Comparison of ENCODE assay signal across 3 cellular contexts in genomic region chr14:51527073-51527472, GRCh38.
TF ChIP-seq lines count a peak whose summit lies in the region.

No MANE protein-coding gene starts in this region.

TF ChIP-seq in A549, 52 proteins besides CTCF, POLR2A, EP300 and RAD21:
- no peak for TF ChIP-seq CEBPB (IDR thresholded peaks at IDR 0.05)
- TF ChIP-seq GATA3 (IDR thresholded peaks at IDR 0.05; ENCODE audit: borderline replicate concordance) = no peak
- no peak for TF ChIP-seq POLR2AphosphoS2 (conservative IDR thresholded peaks at IDR 0.05; ENCODE audit: low read length)
- no peak for TF ChIP-seq HMGXB4 (CRISPR knock-in tag; IDR thresholded peaks at IDR 0.05; ENCODE audit: borderline replicate concordance)
- TF ChIP-seq ZC3H11A (IDR thresholded peaks at IDR 0.05) = no peak
- no peak for TF ChIP-seq PHF8 (IDR thresholded peaks at IDR 0.05; ENCODE audit: borderline replicate concordance, low read depth)
- TF ChIP-seq HOXB13 (CRISPR knock-in tag; IDR thresholded peaks at IDR 0.05; ENCODE audit: low read depth) = no peak
- no peak for TF ChIP-seq HES2 (IDR thresholded peaks at IDR 0.05)
- TF ChIP-seq CBX8 (IDR thresholded peaks at IDR 0.05) = no peak
- no peak for TF ChIP-seq NPAS2 (CRISPR knock-in tag; IDR thresholded peaks at IDR 0.05; ENCODE audit: borderline replicate concordance)
- TF ChIP-seq MAZ (IDR thresholded peaks at IDR 0.05; ENCODE audit: borderline replicate concordance, low read depth, low read length) = no peak
- TF ChIP-seq EHF (CRISPR knock-in tag; IDR thresholded peaks at IDR 0.05) = no peak
- TF ChIP-seq KDM1A (IDR thresholded peaks at IDR 0.05; ENCODE audit: low read depth) = no peak

TF ChIP-seq in IMR-90, 13 proteins besides CTCF, POLR2A, EP300 and RAD21:
- TF ChIP-seq MAFK (IDR thresholded peaks at IDR 0.05; ENCODE audit: low read depth, low read length) = no peak
- TF ChIP-seq FOS (IDR thresholded peaks at IDR 0.05; ENCODE audit: low read depth, low read length) = peak; percentile 58; the same call in 1 of the 2 replicates
- TF ChIP-seq USF2 (IDR thresholded peaks at IDR 0.05; ENCODE audit: low read depth, low read length) = no peak
- no peak for TF ChIP-seq CEBPB (IDR thresholded peaks at IDR 0.05; ENCODE audit: low read depth, low read length)

TF ChIP-seq in WTC11, 78 proteins besides CTCF, POLR2A, EP300 and RAD21:
- no peak for TF ChIP-seq ZNF532 (CRISPR knock-in tag; IDR thresholded peaks at IDR 0.05; ENCODE audit: borderline replicate concordance)
- no peak for TF ChIP-seq NR2C2 (CRISPR knock-in tag; IDR thresholded peaks at IDR 0.05)
- no peak for TF ChIP-seq GRHL2 (CRISPR knock-in tag; IDR thresholded peaks at IDR 0.05; ENCODE audit: insufficient replicate concordance, severe bottlenecking)
- TF ChIP-seq FOXP4 (CRISPR knock-in tag; IDR thresholded peaks at IDR 0.05) = no peak
TF ChIP-seq in WTC11: peak in this region for 0.
